In the genomic region with DNA sequence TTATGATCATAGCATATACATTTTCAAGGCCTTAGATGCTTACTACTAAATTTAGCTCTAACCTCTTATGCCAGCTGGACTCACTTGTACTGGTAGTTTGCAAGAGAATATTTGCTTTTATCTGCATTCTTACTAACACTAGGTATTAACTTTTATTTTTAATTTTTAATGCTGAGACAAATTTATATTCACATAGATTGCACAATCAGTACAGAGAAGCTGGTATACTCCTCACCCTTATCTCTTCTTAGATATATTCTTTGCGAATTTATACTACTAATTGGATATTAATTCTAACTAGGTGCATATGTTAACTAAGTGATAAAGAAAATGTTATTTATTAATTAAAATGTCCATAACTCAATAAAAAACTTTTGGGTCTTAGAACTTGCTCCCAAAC, we compare ENCODE assay signal across 11 cellular contexts.
"Had no signal": no experiment of that assay in that cellular context is flagged by ENCODE, and none has a peak within 500 bp of the region (broad histone marks: within the 10 kb centered on the region; RNA-seq: fewer than 3 reads in every experiment).

No MANE protein-coding gene starts in this region.

- DNase-seq: GM23248, GOT3, H7, H9, HCEC 1CT, HFFc6 had no signal

- ATAC-seq: GM23338, HCT116 had no signal

- H3K4me2 ChIP-seq: GM23338 had no signal

- H3K4me1 ChIP-seq: HAP-1 had no signal

- FAIRE-seq: H1, H54 had no signal

- H3K36me3 ChIP-seq: HAP-1 had no signal

- H3K27ac ChIP-seq: GM23248 had no signal

- H2AFZ ChIP-seq: GM23248, GM23338 had no signal

- H3K9ac ChIP-seq: GM23248 had no signal

- H3K9me3 ChIP-seq: HAP-1 had no signal

- H3K4me3 ChIP-seq: GM23248, GM23338, HAP-1 had no signal
